8 cellular contexts compared by ENCODE assay signal in genomic region chr17:42760652-42761581, GRCh38. TPM values are rescaled to one million over a fixed set of nuclear protein-coding genes. Genes with fewer than 3 reads are reported as not detected.
DNase-seq lines count a peak whose midpoint lies in the region; ATAC-seq and TF ChIP-seq lines count a peak whose summit lies in the region.

TSS of gene RAMP2 (plus strand) at chr17:42761227. CDS start at chr17:42761262, 35 bp downstream.

- peaks cover 33% of the 10 kb centered on the region for H3K27me3 ChIP-seq in fibroblast of lung (ENCODE audit: control insufficient read depth, insufficient read depth, low read length)

- no peaks in the 10 kb centered on the region for H3K4me1 ChIP-seq in fibroblast of lung (ENCODE audit: control insufficient read depth, extremely low read depth, insufficient read depth, low read length)

- H3K4me1 Mint-ChIP-seq in nephron, result peaks cover 34% of the 10 kb centered on the region

- no peaks in the 10 kb centered on the region for H3K9me3 Mint-ChIP-seq in nephron

- peak within 1 kb of the TSS; percentile 26 for H2AFZ ChIP-seq in fibroblast of lung (ENCODE audit: low read length)

- no peak for ATAC-seq in GM18517 (IDR thresholded peaks at IDR 0.05; ENCODE audit: unreplicated experiment)

- no peaks in the 10 kb centered on the region for H3K9me3 ChIP-seq in SK-N-MC (ENCODE audit: low read depth, low read length)
- H3K9me3 ChIP-seq in fibroblast of lung (ENCODE audit: control insufficient read depth, insufficient read depth, low read depth, low read length), result no peaks in the 10 kb centered on the region

- peaks cover 18% of the 10 kb centered on the region for H3K27me3 Mint-ChIP-seq in nephron (ENCODE audit: low read depth)

- TF ChIP-seq CTCF in fibroblast of lung (conservative IDR thresholded peaks at IDR 0.05 in 1 of 2, IDR thresholded peaks at IDR 0.05 in 1 of 2; ENCODE audit: low read depth in 1 of 2, low read length in 2 of 2) (no peak), nephron (IDR thresholded peaks at IDR 0.05; ENCODE audit: unreplicated experiment in 3 of 3) (no peak)

- H3K36me3 Mint-ChIP-seq in nephron (ENCODE audit: low read depth), result no peaks in the 10 kb centered on the region

- H3K36me3 ChIP-seq in SK-N-MC (ENCODE audit: insufficient read depth, low read length), result no peaks in the 10 kb centered on the region
- no peaks in the 10 kb centered on the region for H3K36me3 ChIP-seq in fibroblast of lung (ENCODE audit: control insufficient read depth, insufficient read depth, low read length)

- peak; percentile 2 for DNase-seq in NCI-H2196 (lab: John Stamatoyannopoulos, UW; ENCODE audit: unreplicated experiment)
- DNase-seq in NCI-H2196 treated with DMSO at 0.1 percent for 48 hours (lab: John Stamatoyannopoulos, UW; ENCODE audit: unreplicated experiment), result no peak
- DNase-seq in SK-N-MC (ENCODE audit: low read depth, low spot score), result no peak
- DNase-seq in fibroblast of lung (ENCODE audit: low read depth in 2 of 2), result peak in 1 of 2 donors; percentile 10
- no peak for DNase-seq in NCI-H2029 treated with DMSO at 0.1 percent for 48 hours (lab: John Stamatoyannopoulos, UW)
- no peak for DNase-seq in globus pallidus (ENCODE audit: low spot score)

- H3K4me3 ChIP-seq in SK-N-MC (peak within 1 kb of the TSS; percentile 75), fibroblast of lung (replicated peaks in 1 of 4; ENCODE audit: control extremely low read depth in 1 of 4, insufficient read depth in 1 of 4, low read depth in 3 of 4, low read length in 4 of 4) (peak within 1 kb of the TSS in 2 of 4 experiments; percentile 29 to 43)

- H3K4me3 Mint-ChIP-seq in nephron, result peak within 1 kb of the TSS; percentile 81 to 87 (median 82)

- peak within 1 kb of the TSS; percentile 59 for H3K4me2 ChIP-seq in fibroblast of lung (ENCODE audit: extremely low read depth, insufficient read depth, low read length)

- peak within 1 kb of the TSS; percentile 47 for H3K9ac ChIP-seq in SK-N-MC (ENCODE audit: insufficient read length)
- peak within 1 kb of the TSS; percentile 23 for H3K9ac ChIP-seq in fibroblast of lung (ENCODE audit: insufficient read depth, low read length)

- H3K79me2 ChIP-seq in fibroblast of lung (ENCODE audit: control insufficient read depth, insufficient read depth, low read length), result no peaks in the 10 kb centered on the region

- H3K27ac ChIP-seq in SK-N-MC, result no peak within 1 kb of the TSS
- H3K27ac ChIP-seq in fibroblast of lung (ENCODE audit: insufficient read depth, low read length), result no peak within 1 kb of the TSS

- H4K20me1 ChIP-seq in fibroblast of lung (ENCODE audit: control insufficient read depth, extremely low read depth, insufficient read depth, low read length), result no peaks in the 10 kb centered on the region

- peak within 1 kb of the TSS; percentile 76 to 92 (median 89) for H3K27ac Mint-ChIP-seq in nephron

RNA-seq across cellular contexts. Expression of gene RAMP2, which starts in this region (rescaled TPM):
- 0.17 and 0.26 TPM in 2 replicates for total RNA-seq in fibroblast of lung
- polyA plus RNA-seq in fibroblast of lung, result 0.17 and 0.45 TPM in 2 replicates
- 0.36 and 0.43 TPM in 2 replicates for polyA plus RNA-seq in fibroblast of lung (2012)
- 1.5 and 10.0 TPM in 2 replicates for polyA minus RNA-seq in fibroblast of lung (ENCODE audit: low replicate concordance)
